20 cellular contexts compared by ENCODE assay signal in genomic region chr14:28879571-28879970, GRCh38.
DNase-seq lines count a peak whose midpoint lies in the region; ATAC-seq and TF ChIP-seq lines count a peak whose summit lies in the region.
"Had no signal": no experiment of that assay in that cellular context is flagged by ENCODE, and none has a peak within 500 bp of the region (broad histone marks: within the 10 kb centered on the region; RNA-seq: fewer than 3 reads in every experiment).

No MANE protein-coding gene starts in this region.

- H3K36me3 ChIP-seq in HEK293 (ENCODE audit: control insufficient read depth in 2 of 2, insufficient read depth in 1 of 2, low read length in 2 of 2), result no peaks in the 10 kb centered on the region
- H3K36me3 ChIP-seq in heart left ventricle, result no peaks in the 10 kb centered on the region
- no peaks in the 10 kb centered on the region for H3K36me3 ChIP-seq in SJCRH30

- H3K4me1 ChIP-seq in HEK293 (ENCODE audit: control insufficient read depth, insufficient read depth, low read length) (no peaks in the 10 kb centered on the region), heart left ventricle (no peaks in the 10 kb centered on the region), SJCRH30 (no peaks in the 10 kb centered on the region)

- DNase-seq in NCI-H1930 (lab: John Stamatoyannopoulos, UW), result peak; percentile 19 to 61
- peak; percentile 97 for DNase-seq in NCI-H69 (lab: John Stamatoyannopoulos, UW)
- DNase-seq in iPS DF 19.7 (ENCODE audit: low read depth, low spot score), result peak; percentile 12
- no peak for DNase-seq in heart left ventricle
- no peak for DNase-seq in SJCRH30
- DNase-seq: activated CD4-positive, alpha-beta T cell treated with anti-CD3 and anti-CD28 coated beads for 48 hours; activated CD8-positive, alpha-beta memory T cell treated with anti-CD3 and anti-CD28 coated beads, Interleukin-2, amount 10 ng/mL, durations not matched to agents 7 days and 5 days; EL; IMR-90; islet precursor cell; NCI-H2029 treated with DMSO at 0.1 percent for 48 hours; posterior cingulate gyrus; SK-N-SH had no signal

- TF ChIP-seq CTCF in HEK293 (tag by site-specific recombination; IDR thresholded peaks at IDR 0.05) (no peak), heart left ventricle (IDR thresholded peaks at IDR 0.05) (no peak)

- CTCF ChIA-PET in HEK293 (lab: Yijun Ruan, JAX), result no interaction called here

- no peak overlapping the region for H3K4me3 ChIP-seq in HEK293 (ENCODE audit: low read depth, low read length)
- no peak overlapping the region for H3K4me3 ChIP-seq in heart left ventricle
- no peak overlapping the region for H3K4me3 ChIP-seq in SJCRH30

- POLR2A ChIA-PET in HEK293 (lab: Yijun Ruan, JAX), result no interaction called here

- no peaks in the 10 kb centered on the region for H3K27me3 ChIP-seq in heart left ventricle
- peaks cover 4% of the 10 kb centered on the region for H3K27me3 ChIP-seq in SJCRH30

- ATAC-seq in GM18520 (IDR thresholded peaks at IDR 0.05; ENCODE audit: unreplicated experiment), result no peak
- ATAC-seq in heart left ventricle, result no peak
- ATAC-seq in HG02588 (IDR thresholded peaks at IDR 0.05; ENCODE audit: unreplicated experiment), result no peak
- ATAC-seq: activated CD8-positive, alpha-beta memory T cell treated with anti-CD3 and anti-CD28 coated beads, Interleukin-2, amount 10 ng/mL, durations not matched to agents 7 days and 5 days; sciatic nerve had no signal

- H3K9me3 ChIP-seq in HEK293 (ENCODE audit: control insufficient read depth, insufficient read depth, low read depth, low read length), result no peaks in the 10 kb centered on the region
- no peaks in the 10 kb centered on the region for H3K9me3 ChIP-seq in heart left ventricle
- no peaks in the 10 kb centered on the region; the same call in 1 of the 2 replicates for H3K9me3 ChIP-seq in SJCRH30 (replicated peaks)
- H3K9me3 ChIP-seq: SK-N-SH had no signal

- 66 to 73% (median 71%) methylated on average over 5 of the region's 5 CpGs for WGBS in heart left ventricle, 4 donors

- intact Hi-C loops in heart left ventricle (cut with DNase I), result no loop called here

- TF ChIP-seq POLR2A in heart left ventricle (IDR thresholded peaks at IDR 0.05), result no peak

- H3K27ac ChIP-seq in HEK293 (ENCODE audit: extremely low read depth, low read depth, low read length) (no peak overlapping the region), heart left ventricle (no peak overlapping the region), SJCRH30 (no peak overlapping the region)
- H3K27ac ChIP-seq: C4-2B, epithelial cell of prostate, RWPE1 had no signal

TF ChIP-seq in HEK293, 187 proteins besides CTCF, POLR2A, EP300 and RAD21:
- no peak for TF ChIP-seq ZBTB49 (tag by site-specific recombination; IDR thresholded peaks at IDR 0.05; ENCODE audit: low read depth)
- TF ChIP-seq ZNF777 (tag by site-specific recombination; IDR thresholded peaks at IDR 0.05; ENCODE audit: borderline replicate concordance), result no peak
- TF ChIP-seq ZNF324 (tag by site-specific recombination; IDR thresholded peaks at IDR 0.05), result no peak
- no peak for TF ChIP-seq ZNF148 (tag by site-specific recombination; IDR thresholded peaks at IDR 0.05; ENCODE audit: borderline replicate concordance)
- peak; percentile 54 for TF ChIP-seq FEZF1 (tag by site-specific recombination; IDR thresholded peaks at IDR 0.05)
- no peak for TF ChIP-seq ZNF132 (tag by site-specific recombination; IDR thresholded peaks at IDR 0.05; ENCODE audit: borderline replicate concordance)
- no peak for TF ChIP-seq ZNF791 (tag by site-specific recombination; IDR thresholded peaks at IDR 0.05)
- TF ChIP-seq KLF1 (tag by site-specific recombination; IDR thresholded peaks at IDR 0.05), result no peak

Comparison
In these comparisons a context has a peak if more than half of its experiments do, and no peak if none do; other contexts are left out.
1. DNase-seq: peak in NCI-H1930 (2 of 2), NCI-H69 (single experiment) and iPS DF 19.7 (single experiment); none in heart left ventricle (0 of 5) and SJCRH30 (0 of 2).